Comparison of ENCODE assay signal across 21 cellular contexts in genomic region chr9:75023846-75024245, GRCh38. TPM values are rescaled to one million over a fixed set of nuclear protein-coding genes. Genes with fewer than 3 reads are reported as not detected.
A peak's percentile ranks its signal among the peaks of the same experiment; 100 is the strongest.
DNase-seq lines count a peak whose midpoint lies in the region; ATAC-seq and TF ChIP-seq lines count a peak whose summit lies in the region.
"Had no signal": no experiment of that assay in that cellular context is flagged by ENCODE, and none has a peak within 500 bp of the region (broad histone marks: within the 10 kb centered on the region; RNA-seq: fewer than 3 reads in every experiment).

No MANE protein-coding gene starts in this region.

- no peak overlapping the region for H3K4me3 Mint-ChIP-seq in T-helper 1 cell treated with Interleukin-12 subunit alpha and Interleukin-12 subunit beta and Interleukin-4 antibody, amounts not matched to agents 30 μg/mL and 1 μg/mL, for 36 hours
- peak overlapping the region; percentile 27 for H3K4me3 Mint-ChIP-seq in CD4-positive, alpha-beta T cell
- H3K4me3 Mint-ChIP-seq in T-cell (peak overlapping the region in 1 of 3 donors; percentile 87), glutamatergic neuron (ENCODE audit: unreplicated experiment) (no peak overlapping the region)
- no peak overlapping the region for H3K4me3 Mint-ChIP-seq in central memory CD8-positive, alpha-beta T cell

- POLR2A ChIA-PET in CD4-positive, alpha-beta T cell (lab: Charles Lee), result interaction anchor here (1.9 to 6.2 kb wide), 3 partner anchors 12 to 72 kb away, joined by 5 to 173 read pairs (median 17); partner anchors contain the start of genes C9orf40, NMRK1 and OSTF1
- POLR2A ChIA-PET in T-cell (lab: Charles Lee), result interaction anchor here in 1 of 2 donors (0.7 kb wide), 1 partner anchor 1511 kb away, joined by 3 read pairs; no protein-coding TSS in a partner anchor

- DNase-seq in T-helper 1 cell (no peak), T-cell (no peak), glutamatergic neuron (no peak)
- no peak for DNase-seq in CD4-positive, alpha-beta T cell
- no peak for DNase-seq in central memory CD8-positive, alpha-beta T cell (ENCODE audit: low spot score in 2 of 2)
- DNase-seq: activated CD4-positive, alpha-beta T cell treated with anti-CD3 and anti-CD28 coated beads for 4 hours; activated CD8-positive, alpha-beta memory T cell treated with anti-CD3 and anti-CD28 coated beads, Interleukin-2, amount 50 U/mL, for 4 hours; cerebellar nuclear complex; dorsolateral prefrontal cortex; kidney; NCI-H1694 treated with DMSO at 0.1 percent for 48 hours; NCI-H2171; NCI-H524; NK-92 treated with Interleukin-12 subunit alpha and Interleukin-12 subunit beta, amount 100 ng/mL, for 24 hours; Peyer's patch; SIG-M5 had no signal

- no peak overlapping the region for H3K27ac ChIP-seq in CD4-positive, alpha-beta T cell (ENCODE audit: low read depth, low read length)
- H3K27ac ChIP-seq: 22Rv1, dorsolateral prefrontal cortex, Peyer's patch had no signal

- no peak for ATAC-seq in CD4-positive, alpha-beta T cell (ENCODE audit: poor library complexity)
- no peak for ATAC-seq in T-cell (replicated peaks in 1 of 4)
- ATAC-seq in central memory CD8-positive, alpha-beta T cell (replicated peaks; ENCODE audit: extremely low read depth, poor library complexity, severe bottlenecking), result no peak
- no peak for ATAC-seq in HG03139 (IDR thresholded peaks at IDR 0.05; ENCODE audit: unreplicated experiment)
- ATAC-seq in HG02623 (IDR thresholded peaks at IDR 0.05; ENCODE audit: unreplicated experiment), result no peak

- peaks cover 20% of the 10 kb centered on the region for H3K36me3 Mint-ChIP-seq in T-helper 1 cell treated with Interleukin-12 subunit alpha and Interleukin-12 subunit beta and Interleukin-4 antibody, amounts not matched to agents 30 μg/mL and 1 μg/mL, for 36 hours (ENCODE audit: low read depth)
- H3K36me3 Mint-ChIP-seq in CD4-positive, alpha-beta T cell (ENCODE audit: low read depth), result peaks cover 10% of the 10 kb centered on the region
- H3K36me3 Mint-ChIP-seq in T-cell, result peaks cover 13% of the 10 kb centered on the region
- peaks cover 14% of the 10 kb centered on the region for H3K36me3 Mint-ChIP-seq in central memory CD8-positive, alpha-beta T cell (ENCODE audit: insufficient read depth)
- H3K36me3 Mint-ChIP-seq in glutamatergic neuron (ENCODE audit: unreplicated experiment), result no peaks in the 10 kb centered on the region

- peaks cover 5% of the 10 kb centered on the region for H3K9me3 Mint-ChIP-seq in T-helper 1 cell treated with Interleukin-12 subunit alpha and Interleukin-12 subunit beta and Interleukin-4 antibody, amounts not matched to agents 30 μg/mL and 1 μg/mL, for 36 hours
- no peaks in the 10 kb centered on the region for H3K9me3 Mint-ChIP-seq in CD4-positive, alpha-beta T cell
- H3K9me3 Mint-ChIP-seq in T-cell, result no peaks in the 10 kb centered on the region
- no peaks in the 10 kb centered on the region for H3K9me3 Mint-ChIP-seq in central memory CD8-positive, alpha-beta T cell
- peaks cover 5% of the 10 kb centered on the region for H3K9me3 Mint-ChIP-seq in glutamatergic neuron (ENCODE audit: unreplicated experiment)

- H3K27ac Mint-ChIP-seq in T-helper 1 cell treated with Interleukin-12 subunit alpha and Interleukin-12 subunit beta and Interleukin-4 antibody, amounts not matched to agents 30 μg/mL and 1 μg/mL, for 36 hours, result peak overlapping the region; percentile 45
- H3K27ac Mint-ChIP-seq in CD4-positive, alpha-beta T cell, result peak overlapping the region; percentile 40
- peak overlapping the region; percentile 84 to 86 for H3K27ac Mint-ChIP-seq in T-cell
- H3K27ac Mint-ChIP-seq in central memory CD8-positive, alpha-beta T cell (ENCODE audit: low read depth), result peak overlapping the region; percentile 16
- H3K27ac Mint-ChIP-seq in glutamatergic neuron (ENCODE audit: unreplicated experiment), result no peak overlapping the region
- H3K27ac Mint-ChIP-seq: progenitor cell of endocrine pancreas had no signal

- no peaks in the 10 kb centered on the region for H3K9me3 ChIP-seq in CD4-positive, alpha-beta T cell (ENCODE audit: control insufficient read depth, low read length)
- H3K9me3 ChIP-seq: Peyer's patch had no signal

- TF ChIP-seq CTCF in CD4-positive, alpha-beta T cell (IDR thresholded peaks at IDR 0.05), result no peak
- TF ChIP-seq CTCF in glutamatergic neuron (IDR thresholded peaks at IDR 0.05; ENCODE audit: partially characterized antibody, unreplicated experiment), result no peak

- intact Hi-C loops in CD4-positive, alpha-beta T cell (cut with DNase I, micrococcal nuclease), result loop anchor here in 1 of 2 experiments (10.0 kb wide), 1 partner anchor 131 kb away; no protein-coding TSS in a partner anchor

- peaks cover 4% of the 10 kb centered on the region for H3K27me3 Mint-ChIP-seq in T-helper 1 cell treated with Interleukin-12 subunit alpha and Interleukin-12 subunit beta and Interleukin-4 antibody, amounts not matched to agents 30 μg/mL and 1 μg/mL, for 36 hours (ENCODE audit: low read depth)
- no peaks in the 10 kb centered on the region for H3K27me3 Mint-ChIP-seq in CD4-positive, alpha-beta T cell
- H3K27me3 Mint-ChIP-seq in T-cell, result no peaks in the 10 kb centered on the region
- no peaks in the 10 kb centered on the region for H3K27me3 Mint-ChIP-seq in central memory CD8-positive, alpha-beta T cell
- peaks cover 3% of the 10 kb centered on the region for H3K27me3 Mint-ChIP-seq in glutamatergic neuron (ENCODE audit: unreplicated experiment)
- H3K27me3 Mint-ChIP-seq: progenitor cell of endocrine pancreas had no signal

- CTCF ChIA-PET in CD4-positive, alpha-beta T cell (lab: Charles Lee), result interaction anchor here (5.1 kb wide), 1 partner anchor 71 kb away, joined by 31 read pairs; the partner anchor contains the start of gene C9orf40
- CTCF ChIA-PET in T-cell (lab: Charles Lee), result interaction anchor here (0.6 to 1.7 kb wide), 4 partner anchors 68 to 240 kb away, joined by 3 to 4 read pairs (median 3); partner anchors contain the start of gene C9orf40 (in 2 of the 2)

- H3K27me3 ChIP-seq in CD4-positive, alpha-beta T cell (ENCODE audit: control insufficient read depth, insufficient read depth, low read length), result no peaks in the 10 kb centered on the region
- H3K27me3 ChIP-seq: dorsolateral prefrontal cortex, Peyer's patch had no signal

- H3K4me1 Mint-ChIP-seq in T-helper 1 cell treated with Interleukin-12 subunit alpha and Interleukin-12 subunit beta and Interleukin-4 antibody, amounts not matched to agents 30 μg/mL and 1 μg/mL, for 36 hours (ENCODE audit: low read depth), result peaks cover 50% of the 10 kb centered on the region
- peaks cover 76% of the 10 kb centered on the region for H3K4me1 Mint-ChIP-seq in CD4-positive, alpha-beta T cell (ENCODE audit: low read depth)
- H3K4me1 Mint-ChIP-seq in T-cell (peaks cover 67 to 75% (median 69%) of the 10 kb centered on the region in 3 donors), glutamatergic neuron (ENCODE audit: low read depth, unreplicated experiment) (peaks cover 2% of the 10 kb centered on the region)
- H3K4me1 Mint-ChIP-seq in central memory CD8-positive, alpha-beta T cell, result peaks cover 73% of the 10 kb centered on the region

RNA-seq across cellular contexts. Expression of gene CARNMT1, which starts 4.2 kb away (rescaled TPM):
- total RNA-seq in CD4-positive, alpha-beta T cell, result 10 to 100 TPM; 25.2 to 25.3 TPM
- total RNA-seq in T-cell (10 to 100 TPM; 22.4 to 26.4 (median 25.4) TPM), glutamatergic neuron (ENCODE audit: unreplicated experiment) (7.1 TPM)
